Comparison of ENCODE assay signal across 11 cellular contexts in the genomic region with DNA sequence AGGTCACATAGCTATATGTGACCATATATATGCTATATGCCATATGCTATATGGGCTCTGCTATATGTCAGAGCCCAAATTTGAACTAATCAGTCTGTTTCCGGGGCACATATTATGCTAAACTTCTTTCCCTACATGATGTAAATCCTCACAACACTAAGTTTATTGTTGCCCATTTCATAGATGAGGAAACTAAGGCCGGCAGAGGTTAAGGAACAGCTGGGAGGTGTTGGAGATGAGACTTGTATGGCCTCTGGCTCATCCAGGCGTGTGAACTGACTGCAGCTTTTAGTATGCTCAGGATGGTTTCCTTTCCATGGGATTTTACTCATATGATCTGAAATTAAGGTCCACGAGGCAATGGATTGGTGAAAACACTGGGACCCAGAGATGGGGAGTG.
"Had no signal": no experiment of that assay in that cellular context is flagged by ENCODE, and none has a peak within 500 bp of the region (broad histone marks: within the 10 kb centered on the region; RNA-seq: fewer than 3 reads in every experiment).

No MANE protein-coding gene starts in this region.

- ATAC-seq: GM23338, HCT116 had no signal

- H2AFZ ChIP-seq: GM23248, GM23338 had no signal

- H3K4me2 ChIP-seq: GM23338 had no signal

- H3K27ac Mint-ChIP-seq: GM23338, H9, HFFc6 had no signal

- H3K9ac ChIP-seq: GM23248 had no signal

- H3K4me3 Mint-ChIP-seq: GM23338, H9, HFFc6 had no signal

- FAIRE-seq: H1, H54 had no signal

- H3K36me3 ChIP-seq: HAP-1 had no signal

- H3K4me3 ChIP-seq: GM23248, GM23338, HAP-1 had no signal

- H3K9me3 Mint-ChIP-seq: GM23338, H9, HFFc6 had no signal

- H3K9me3 ChIP-seq: HAP-1 had no signal

- H3K4me1 ChIP-seq: HAP-1 had no signal

- H3K27ac ChIP-seq: GM23248 had no signal

- DNase-seq: GM23248, GOT3, H7, H9, HCEC 1CT, HFFc6 had no signal

- H3K4me1 Mint-ChIP-seq: GM23338 had no signal
